In genomic region chr6:131172237-131172636, GRCh38 we compare ENCODE assay signal across 1 cellular context.
TF ChIP-seq lines count a peak whose summit lies in the region.

No MANE protein-coding gene starts in this region.

TF ChIP-seq in HepG2, 621 proteins besides CTCF, POLR2A, EP300 and RAD21:
- TF ChIP-seq CEBPB (IDR thresholded peaks at IDR 0.05; ENCODE audit: borderline replicate concordance, low read depth, low read length) (0 out of 2 replicates have a peak, but pooled peaks have one; percentile 14), FOSL2 (CRISPR knock-in tag; IDR thresholded peaks at IDR 0.05) (peak; percentile 58), EZH2 (conservative IDR thresholded peaks at IDR 0.05; ENCODE audit: low read depth, low read length) (no peak), ZNF646 (CRISPR knock-in tag; IDR thresholded peaks at IDR 0.05) (no peak)
